29 cellular contexts compared by ENCODE assay signal in the genomic region with DNA sequence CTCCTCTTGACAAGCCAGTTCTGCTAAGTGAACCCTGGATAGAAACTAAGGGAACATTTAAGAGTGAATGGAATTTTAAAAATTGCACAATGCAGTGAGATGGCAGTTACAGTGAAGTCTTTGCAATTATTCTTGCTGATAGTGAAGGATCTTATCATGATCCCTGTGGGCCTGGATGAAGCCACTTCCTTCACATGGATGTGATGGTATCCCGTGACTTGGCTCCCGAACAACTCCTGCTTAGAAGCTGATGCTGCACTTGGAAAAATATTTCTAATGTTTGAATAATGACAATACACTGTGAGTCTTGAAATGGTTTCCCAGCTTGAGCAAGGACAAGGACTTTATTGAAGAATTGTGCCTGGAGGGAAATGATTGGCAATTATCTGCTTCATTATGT. TPM values are rescaled to one million over a fixed set of nuclear protein-coding genes. Genes with fewer than 3 reads are reported as not detected.
"Had no signal": no experiment of that assay in that cellular context is flagged by ENCODE, and none has a peak within 500 bp of the region (broad histone marks: within the 10 kb centered on the region; RNA-seq: fewer than 3 reads in every experiment).

No MANE protein-coding gene starts in this region.

- H3K27me3 ChIP-seq: ascending aorta, cardiac muscle cell had no signal

- H3K9me3 Mint-ChIP-seq: activated CD4-positive, alpha-beta T cell treated with anti-CD3 and anti-CD28 coated beads, Interleukin-2, amount 10 ng/mL, durations not matched to agents 24 days and 14 days; activated CD8-positive, alpha-beta T cell treated with anti-CD3 and anti-CD28 coated beads for 36 hours; activated naive CD8-positive, alpha-beta T cell treated with anti-CD3 and anti-CD28 coated beads for 36 hours; activated T-cell treated with anti-CD3 and anti-CD28 coated beads, Interleukin-2, amount 50 U/mL, for 72 hours; activated T-helper 17 cell treated with anti-CD3 and anti-CD28 coated beads, Interleukin-2, amount 50 U/mL, for 72 hours had no signal

- DNase-seq: activated CD4-positive, alpha-beta T cell treated with anti-CD3 and anti-CD28 coated beads, Interleukin-2, amount 10 ng/mL, durations not matched to agents 24 days and 14 days; activated CD4-positive, alpha-beta T cell treated with anti-CD3 and anti-CD28 coated beads, Interleukin-2, amount 50 U/mL, for 4 hours; activated CD8-positive, alpha-beta T cell treated with anti-CD3 and anti-CD28 coated beads for 36 hours; activated effector memory CD4-positive, alpha-beta T cell treated with anti-CD3 and anti-CD28 coated beads, Interleukin-2, amount 50 U/mL, for 16 hours; activated naive CD4-positive, alpha-beta T cell; activated naive CD4-positive, alpha-beta T cell treated with anti-CD3 and anti-CD28 coated beads, Interleukin-2, amount 50 U/mL, for 16 hours; activated naive CD8-positive, alpha-beta T cell treated with anti-CD3 and anti-CD28 coated beads for 36 hours; activated T-cell treated with anti-CD3 and anti-CD28 coated beads, Interleukin-2, amount 50 U/mL, for 1 hour; activated T-cell treated with anti-CD3 and anti-CD28 coated beads, Interleukin-2, amount 50 U/mL, for 72 hours; amniotic stem cell; NCI-H1105; NCI-H1417 treated with DMSO at 0.1 percent for 48 hours; NCI-H1694; NCI-H1930; NCI-H510A; NCI-H526; NCI-H748 treated with DMSO at 0.1 percent for 48 hours; NK-92 treated with Interleukin-12 subunit alpha and Interleukin-12 subunit beta, amount 100 ng/mL, for 24 hours; PC-9; SW 1271; T-helper 1 cell; T-helper 2 cell; T-helper 9 cell had no signal

- H3K4me3 Mint-ChIP-seq: activated CD4-positive, alpha-beta T cell treated with anti-CD3 and anti-CD28 coated beads, Interleukin-2, amount 10 ng/mL, durations not matched to agents 24 days and 14 days; activated CD8-positive, alpha-beta T cell treated with anti-CD3 and anti-CD28 coated beads for 36 hours; activated naive CD8-positive, alpha-beta T cell treated with anti-CD3 and anti-CD28 coated beads for 36 hours; activated T-cell treated with anti-CD3 and anti-CD28 coated beads, Interleukin-2, amount 50 U/mL, for 72 hours; activated T-helper 17 cell treated with anti-CD3 and anti-CD28 coated beads, Interleukin-2, amount 50 U/mL, for 72 hours had no signal

- H3K4me2 ChIP-seq: PC-9 had no signal

- H3K4me1 ChIP-seq: ascending aorta had no signal

- H3K27ac ChIP-seq: ascending aorta, cardiac muscle cell, PC-9, RWPE1 had no signal

- H3K27ac Mint-ChIP-seq: activated CD4-positive, alpha-beta T cell treated with anti-CD3 and anti-CD28 coated beads, Interleukin-2, amount 10 ng/mL, durations not matched to agents 24 days and 14 days; activated CD8-positive, alpha-beta T cell treated with anti-CD3 and anti-CD28 coated beads for 36 hours; activated naive CD8-positive, alpha-beta T cell treated with anti-CD3 and anti-CD28 coated beads for 36 hours; activated T-cell treated with anti-CD3 and anti-CD28 coated beads, Interleukin-2, amount 50 U/mL, for 72 hours; activated T-helper 17 cell treated with anti-CD3 and anti-CD28 coated beads, Interleukin-2, amount 50 U/mL, for 72 hours had no signal

- H3K36me3 Mint-ChIP-seq: activated naive CD8-positive, alpha-beta T cell treated with anti-CD3 and anti-CD28 coated beads for 36 hours had no signal

- H3K36me3 ChIP-seq: ascending aorta, cardiac muscle cell had no signal

- H3K9me3 ChIP-seq: ascending aorta had no signal

- H3K4me1 Mint-ChIP-seq: activated CD4-positive, alpha-beta T cell treated with anti-CD3 and anti-CD28 coated beads, Interleukin-2, amount 10 ng/mL, durations not matched to agents 24 days and 14 days; activated naive CD8-positive, alpha-beta T cell treated with anti-CD3 and anti-CD28 coated beads for 36 hours; activated T-helper 17 cell treated with anti-CD3 and anti-CD28 coated beads, Interleukin-2, amount 50 U/mL, for 72 hours had no signal

- ATAC-seq: activated CD8-positive, alpha-beta T cell treated with anti-CD3 and anti-CD28 coated beads for 36 hours; activated T-cell treated with anti-CD3 and anti-CD28 coated beads, Interleukin-2, amount 50 U/mL, for 72 hours; activated T-helper 17 cell treated with anti-CD3 and anti-CD28 coated beads, Interleukin-2, amount 50 U/mL, for 72 hours; K562; Right ventricle myocardium inferior had no signal

- H2AFZ ChIP-seq: PC-9 had no signal

- H3K4me3 ChIP-seq: ascending aorta, cardiac muscle cell, K562, PC-9 had no signal

RNA-seq across cellular contexts. Expression of gene NTRK2, which starts 49.2 kb away (rescaled TPM):
- total RNA-seq: K562, PC-9 had no signal
- polyA plus RNA-seq: K562 had no signal
